In the genomic region with DNA sequence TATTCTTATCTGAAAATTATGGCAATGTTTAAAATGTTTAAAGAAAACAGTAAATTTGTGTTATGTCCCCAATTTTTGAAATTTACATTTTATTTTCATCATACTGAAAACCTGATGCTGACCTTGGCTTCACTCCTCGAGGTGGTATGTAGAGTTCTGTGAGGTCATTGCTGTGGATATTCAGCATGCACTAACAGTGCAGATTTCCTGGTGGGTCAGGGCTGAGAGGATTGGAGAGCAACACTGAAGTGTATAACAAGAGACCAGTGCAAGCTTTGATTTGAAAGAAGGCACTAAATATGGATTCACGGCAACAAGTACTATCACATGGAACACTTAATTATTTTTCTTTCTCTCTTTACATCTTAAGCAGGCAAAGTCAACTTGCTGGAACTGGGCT, we compare ENCODE assay signal across 18 cellular contexts.
"Had no signal": no experiment of that assay in that cellular context is flagged by ENCODE, and none has a peak within 500 bp of the region (broad histone marks: within the 10 kb centered on the region; RNA-seq: fewer than 3 reads in every experiment).

No MANE protein-coding gene starts in this region.

- H3K27ac ChIP-seq: colonic mucosa, foreskin keratinocyte, tibial nerve had no signal

- DNase-seq: activated B cell treated with CpG ODN at 0.5 μM for 24 hours; activated CD4-positive, alpha-beta T cell treated with anti-CD3 and anti-CD28 coated beads for 48 hours; activated CD8-positive, alpha-beta memory T cell treated with anti-CD3 and anti-CD28 coated beads, Interleukin-2, amount 50 U/mL, for 4 hours; activated CD8-positive, alpha-beta T cell treated with anti-CD3 and anti-CD28 coated beads, Interleukin-2, amount 10 ng/mL, durations not matched to agents 7 days and 5 days; activated effector memory CD4-positive, alpha-beta T cell treated with anti-CD3 and anti-CD28 coated beads, Interleukin-2, amount 50 U/mL, for 16 hours; activated T-cell treated with anti-CD3 and anti-CD28 coated beads, Interleukin-2, amount 50 U/mL, for 48 hours; adrenal gland; caudate nucleus; colonic mucosa; foreskin keratinocyte; nephron progenitor cell; stimulated activated CD4-positive, alpha-beta T cell treated with anti-CD3 and anti-CD28 coated beads, Interleukin-4, amount 100 ng/mL, for 1 hour; stimulated activated naive CD4-positive, alpha-beta T cell; substantia nigra; T-helper 2 cell had no signal

- H3K27ac Mint-ChIP-seq: activated B cell treated with CpG ODN at 0.5 μM for 24 hours; activated CD8-positive, alpha-beta T cell treated with anti-CD3 and anti-CD28 coated beads, Interleukin-2, amount 10 ng/mL, durations not matched to agents 7 days and 5 days; activated naive CD4-positive, alpha-beta T cell treated with anti-CD3 and anti-CD28 coated beads, Interleukin-2, amount 50 U/mL, for 24 hours; nephron progenitor cell had no signal

- H3K4me1 Mint-ChIP-seq: activated naive CD4-positive, alpha-beta T cell treated with anti-CD3 and anti-CD28 coated beads, Interleukin-2, amount 50 U/mL, for 24 hours; nephron progenitor cell had no signal

- H3K4me3 Mint-ChIP-seq: activated B cell treated with CpG ODN at 0.5 μM for 24 hours; activated CD8-positive, alpha-beta T cell treated with anti-CD3 and anti-CD28 coated beads, Interleukin-2, amount 10 ng/mL, durations not matched to agents 7 days and 5 days; activated naive CD4-positive, alpha-beta T cell treated with anti-CD3 and anti-CD28 coated beads, Interleukin-2, amount 50 U/mL, for 24 hours; nephron progenitor cell had no signal

- H3K36me3 ChIP-seq: adrenal gland, colonic mucosa, tibial nerve had no signal

- H3K27me3 Mint-ChIP-seq: activated B cell treated with CpG ODN at 0.5 μM for 24 hours; activated naive CD4-positive, alpha-beta T cell treated with anti-CD3 and anti-CD28 coated beads, Interleukin-2, amount 50 U/mL, for 24 hours had no signal

- ATAC-seq: activated CD8-positive, alpha-beta T cell treated with anti-CD3 and anti-CD28 coated beads, Interleukin-2, amount 10 ng/mL, durations not matched to agents 7 days and 5 days had no signal

- FAIRE-seq: endothelial cell of umbilical vein had no signal

- H3K4me1 ChIP-seq: colonic mucosa, foreskin keratinocyte, tibial nerve had no signal

- H3K27me3 ChIP-seq: adrenal gland, colonic mucosa, foreskin keratinocyte, tibial nerve had no signal

- H3K4me3 ChIP-seq: adrenal gland, colonic mucosa, tibial nerve had no signal

- H3K36me3 Mint-ChIP-seq: activated naive CD4-positive, alpha-beta T cell treated with anti-CD3 and anti-CD28 coated beads, Interleukin-2, amount 50 U/mL, for 24 hours had no signal
